In genomic region chr19:55461259-55461973, GRCh38 we compare ENCODE assay signal across 8 cellular contexts. TPM values are rescaled to one million over a fixed set of nuclear protein-coding genes. Genes with fewer than 3 reads are reported as not detected.
A peak's percentile ranks its signal among the peaks of the same experiment; 100 is the strongest.
DNase-seq lines count a peak whose midpoint lies in the region; ATAC-seq and TF ChIP-seq lines count a peak whose summit lies in the region.

ISOC2 (minus strand) TSS chr19:55461642; CDS start chr19:55456486, 5,156 bp downstream.

- H3K27ac ChIP-seq in ovary (peak within 1 kb of the TSS; percentile 64 to 72), thyroid gland (peak within 1 kb of the TSS; percentile 74 to 84 (median 82))

- no peaks in the 10 kb centered on the region for H3K36me3 ChIP-seq in ovary
- H3K36me3 ChIP-seq in thyroid gland: no peaks in the 10 kb centered on the region

- TF ChIP-seq CTCF in GM12865 (IDR thresholded peaks at IDR 0.05; ENCODE audit: insufficient read depth, low read depth, low read length, missing control alignments) (no peak), ovary (IDR thresholded peaks at IDR 0.05) (no peak), thyroid gland (IDR thresholded peaks at IDR 0.05) (no peak)

- H3K4me3 ChIP-seq in GM12865 (ENCODE audit: low read depth, low read length): peak within 1 kb of the TSS; percentile 93
- H3K4me3 ChIP-seq in ovary: peak within 1 kb of the TSS; percentile 60
- peak within 1 kb of the TSS; percentile 80 to 97 (median 92) for H3K4me3 ChIP-seq in thyroid gland (replicated peaks in 1 of 3)

- peaks cover 2% of the 10 kb centered on the region for H3K36me3 Mint-ChIP-seq in activated naive CD8-positive, alpha-beta T cell treated with anti-CD3 and anti-CD28 coated beads, Interleukin-2, amount 50 U/mL, for 24 hours (ENCODE audit: low read depth)

- TF ChIP-seq POLR2A in ovary (IDR thresholded peaks at IDR 0.05): peak; percentile 82
- peak in 1 of 2 donors; percentile 35 for TF ChIP-seq POLR2A in thyroid gland (IDR thresholded peaks at IDR 0.05)

- peak within 1 kb of the TSS; percentile 95 for H3K27ac Mint-ChIP-seq in activated naive CD8-positive, alpha-beta T cell treated with anti-CD3 and anti-CD28 coated beads, Interleukin-2, amount 50 U/mL, for 24 hours

- peaks cover 2% of the 10 kb centered on the region for H3K27me3 Mint-ChIP-seq in activated naive CD8-positive, alpha-beta T cell treated with anti-CD3 and anti-CD28 coated beads, Interleukin-2, amount 50 U/mL, for 24 hours

- H3K9me3 Mint-ChIP-seq in activated naive CD8-positive, alpha-beta T cell treated with anti-CD3 and anti-CD28 coated beads, Interleukin-2, amount 50 U/mL, for 24 hours: no peaks in the 10 kb centered on the region

- intact Hi-C loops in Right ventricle myocardium inferior (cut with DNase I) (loop anchor here (1.0 to 5.0 kb wide), 2 partner anchors 76 to 171 kb away; partner anchors contain the start of gene RPL28), ovary (cut with DNase I) (loop anchor here in 1 of 4 donors (5.0 kb wide), 2 partner anchors 41 to 74 kb away; partner anchors contain the start of gene RPL28), thyroid gland (cut with DNase I) (no loop called here)

- H3K27me3 ChIP-seq in ovary: no peaks in the 10 kb centered on the region
- no peaks in the 10 kb centered on the region for H3K27me3 ChIP-seq in thyroid gland

- peak; percentile 100 for DNase-seq in GM12865 (ENCODE audit: low read depth)
- DNase-seq in NCI-H1417 treated with DMSO at 0.1 percent for 48 hours (lab: John Stamatoyannopoulos, UW): peak; percentile 95
- DNase-seq in SW480 (ENCODE audit: low spot score): peak; percentile 100
- DNase-seq in activated naive CD8-positive, alpha-beta T cell treated with anti-CD3 and anti-CD28 coated beads, Interleukin-2, amount 50 U/mL, for 24 hours: peak; percentile 100
- peak; percentile 100 for DNase-seq in Right ventricle myocardium inferior (ENCODE audit: missing footprints)
- DNase-seq in ovary: peak; percentile 100
- DNase-seq in thyroid gland: peak; percentile 100

- H3K4me1 Mint-ChIP-seq in activated naive CD8-positive, alpha-beta T cell treated with anti-CD3 and anti-CD28 coated beads, Interleukin-2, amount 50 U/mL, for 24 hours: peaks cover 22% of the 10 kb centered on the region

- peak; percentile 95 for ATAC-seq in HG02763 (IDR thresholded peaks at IDR 0.05; ENCODE audit: unreplicated experiment)
- peak; percentile 94 for ATAC-seq in activated naive CD8-positive, alpha-beta T cell treated with anti-CD3 and anti-CD28 coated beads, Interleukin-2, amount 50 U/mL, for 24 hours
- ATAC-seq in Right ventricle myocardium inferior: peak; percentile 94

- TF ChIP-seq EP300 in ovary (IDR thresholded peaks at IDR 0.05): peak; percentile 12

- no peaks in the 10 kb centered on the region for H3K9me3 ChIP-seq in ovary
- no peaks in the 10 kb centered on the region for H3K9me3 ChIP-seq in thyroid gland

- H3K4me1 ChIP-seq in ovary (ENCODE audit: insufficient read depth): no peaks in the 10 kb centered on the region
- H3K4me1 ChIP-seq in thyroid gland: peaks cover 0 to 13% of the 10 kb centered on the region in 2 donors

- peak within 1 kb of the TSS; percentile 83 for H3K4me3 Mint-ChIP-seq in activated naive CD8-positive, alpha-beta T cell treated with anti-CD3 and anti-CD28 coated beads, Interleukin-2, amount 50 U/mL, for 24 hours

- WGBS in ovary, 3 donors: 0% methylated on average over 53 to 54 of the region's 54 CpGs
- 0% methylated on average over 20 to 43 of the region's 54 CpGs for WGBS in thyroid gland, 2 donors

RNA-seq across cellular contexts. Expression of gene ISOC2, which starts in this region (rescaled TPM):
- total RNA-seq in Right ventricle myocardium inferior: 55.2 TPM
- 10 to 100 TPM; 21.8 to 39.2 (median 31.7) TPM for total RNA-seq in ovary
- polyA plus RNA-seq in ovary: 10 to 100 TPM in 1 of 2 donors, 1 to 10 TPM in 1; 1.4 to 39.4 TPM
- total RNA-seq in thyroid gland: 100 to 1,000 TPM in 2 of 4 donors, 10 to 100 TPM in 2; 52.1 to 178 (median 100) TPM

Comparison
In these comparisons a context has a peak if more than half of its experiments do, and no peak if none do; other contexts are left out.
1. Peak in every context shown above with its lines: DNase-seq, ATAC-seq, H3K4me3 ChIP-seq and H3K27ac ChIP-seq.